ENCODE assay signal across 20 cellular contexts in the genomic region with DNA sequence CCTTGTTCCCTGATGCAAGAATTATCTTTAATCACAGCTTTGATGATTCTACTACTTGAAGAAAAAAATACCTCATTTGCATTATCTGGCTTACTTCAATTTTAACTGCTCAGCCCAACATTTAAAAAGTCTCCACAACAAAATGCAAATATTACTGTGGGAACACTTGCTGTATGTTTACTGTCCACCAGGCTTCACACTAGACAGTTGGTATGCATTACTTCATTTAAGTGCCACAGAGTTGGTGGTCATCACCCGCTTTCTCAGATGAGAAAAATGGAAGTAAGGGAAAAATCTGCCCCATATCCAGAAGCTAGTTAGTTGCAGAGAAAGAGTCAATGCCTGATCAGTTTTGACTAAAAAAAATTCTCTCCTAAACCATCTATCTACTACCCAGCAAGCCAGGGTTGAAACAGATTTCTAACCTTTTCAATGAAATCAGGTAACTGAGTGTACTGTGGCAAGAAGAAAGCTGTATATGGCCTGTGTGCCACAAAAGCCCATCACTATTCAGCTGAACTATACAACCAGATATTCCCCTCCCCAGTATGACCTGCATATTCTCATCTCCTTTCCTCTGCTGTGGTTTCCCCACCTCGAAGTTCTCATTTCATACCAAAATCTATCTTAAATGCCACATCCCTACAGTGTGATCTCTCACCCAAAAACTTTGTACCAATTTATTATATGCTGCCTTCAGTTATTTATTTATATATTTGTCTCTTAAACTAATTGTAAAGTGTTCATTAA.
DNase-seq lines count a peak whose midpoint lies in the region; ATAC-seq, FAIRE-seq and TF ChIP-seq lines count a peak whose summit lies in the region.
"Had no signal": no experiment of that assay in that cellular context is flagged by ENCODE, and none has a peak within 500 bp of the region (broad histone marks: within the 10 kb centered on the region; RNA-seq: fewer than 3 reads in every experiment).

No MANE protein-coding gene starts in this region.

- no peaks in the 10 kb centered on the region for H3F3A ChIP-seq in GM23248 (ENCODE audit: insufficient read depth)

- H2AFZ ChIP-seq in GM23248 = no peak overlapping the region
- H2AFZ ChIP-seq in K562 (ENCODE audit: low read depth, low read length) = no peak overlapping the region
- H2AFZ ChIP-seq in osteoblast (ENCODE audit: low read length) = no peak overlapping the region

- POLR2A ChIA-PET in CD8-positive, alpha-beta memory T cell (lab: Charles Lee) = no interaction called here
- POLR2A ChIA-PET in K562 (lab: Yijun Ruan, JAX) = interaction anchor here (0.7 to 1.4 kb wide), 2 partner anchors 7 to 28 kb away, joined by 3 read pairs; no protein-coding TSS in a partner anchor

- no peak for FAIRE-seq in K562 (lab: Jason Lieb, UNC)
- FAIRE-seq: HTR-8/SVneo had no signal

- in situ Hi-C loops in GM23248 (cut with MboI) (no loop called here), K562 (cut with MboI) (no loop called here), GM13976 (cut with MboI; ENCODE audit: low sequenced_read_pairs, unreplicated experiment) (no loop called here)

- H3K27me3 ChIP-seq in CD8-positive, alpha-beta memory T cell (ENCODE audit: insufficient read depth, low read length, poor library complexity, severe bottlenecking) = no peaks in the 10 kb centered on the region
- H3K27me3 ChIP-seq in GM23248 (replicated peaks; ENCODE audit: insufficient read depth) = no peaks in the 10 kb centered on the region
- H3K27me3 ChIP-seq in K562 (ENCODE audit: control insufficient read depth in 2 of 2, insufficient read depth in 2 of 2, low read length in 2 of 2) = no peaks in the 10 kb centered on the region
- no peaks in the 10 kb centered on the region for H3K27me3 ChIP-seq in osteoblast (ENCODE audit: insufficient read depth, low read length)
- H3K27me3 ChIP-seq: esophagus muscularis mucosa had no signal

- no peak overlapping the region for H3K4me2 ChIP-seq in GM23248 (ENCODE audit: unreplicated experiment)
- H3K4me2 ChIP-seq in K562 (ENCODE audit: insufficient read depth, low read length) = no peak overlapping the region
- H3K4me2 ChIP-seq in osteoblast (ENCODE audit: insufficient read depth, low read length) = no peak overlapping the region

- no peaks in the 10 kb centered on the region for H3K9me3 Mint-ChIP-seq in CD8-positive, alpha-beta memory T cell
- H3K9me3 Mint-ChIP-seq: naive thymus-derived CD8-positive, alpha-beta T cell had no signal

- TF ChIP-seq RAD21 in K562 (CRISPR knock-in tag; conservative IDR thresholded peaks at IDR 0.05 in 1 of 2, IDR thresholded peaks at IDR 0.05 in 1 of 2) = 0 out of 4 replicates have a peak, but pooled peaks of 1 of the 2 experiments have one; percentile 3

- CTCF ChIA-PET in CD8-positive, alpha-beta memory T cell (lab: Charles Lee) = no interaction called here
- CTCF ChIA-PET in K562 (lab: Yijun Ruan, JAX; ENCODE audit: low intra/inter-chr PET ratio) = no interaction called here

- H4K20me1 ChIP-seq in GM23248 (ENCODE audit: insufficient read depth) = no peaks in the 10 kb centered on the region
- no peaks in the 10 kb centered on the region for H4K20me1 ChIP-seq in K562 (replicated peaks; ENCODE audit: control insufficient read depth, insufficient read depth, low read length)
- no peaks in the 10 kb centered on the region for H4K20me1 ChIP-seq in osteoblast (ENCODE audit: insufficient read depth, low read length)

- TF ChIP-seq POLR2A in K562 (conservative IDR thresholded peaks at IDR 0.05) = no peak

- peak; percentile 59; the same call in 2 of the 3 replicates for ATAC-seq in K562
- ATAC-seq: naive thymus-derived CD8-positive, alpha-beta T cell had no signal

- H3K9me2 ChIP-seq in GM23248 (ENCODE audit: insufficient read depth) = no peaks in the 10 kb centered on the region

- no peaks in the 10 kb centered on the region for H3K27me3 Mint-ChIP-seq in CD8-positive, alpha-beta memory T cell
- H3K27me3 Mint-ChIP-seq: B cell; naive thymus-derived CD8-positive, alpha-beta T cell had no signal

- BruUV-seq in K562 (replicated peaks; lab: Mats Ljungman, UMichigan) = no TSS peak

- TF ChIP-seq CTCF in K562 (IDR thresholded peaks at IDR 0.05 in 2 of 3, conservative IDR thresholded peaks at IDR 0.05 in 1 of 3; ENCODE audit: insufficient read depth in 2 of 3, low read depth in 1 of 3, low read length in 3 of 3) (peak in 1 of 3 experiments; percentile 9; a peak in 1 of 6 replicates), osteoblast (IDR thresholded peaks at IDR 0.05; ENCODE audit: extremely low read depth, low read depth, low read length) (peak; percentile 16), GM13976 (IDR thresholded peaks at IDR 0.05; ENCODE audit: borderline replicate concordance, control extremely low read depth, extremely low read depth, insufficient read depth, missing control alignments) (no peak)

- DNase-seq in CD8-positive, alpha-beta memory T cell = no peak
- DNase-seq in GM23248 (peak; percentile 18), K562 (ENCODE audit: extremely low read depth in 1 of 4, low spot score in 3 of 4) (no peak), osteoblast (ENCODE audit: insufficient read length, low spot score, missing footprints) (no peak), GM13976 (ENCODE audit: low spot score) (no peak), HT-29 (ENCODE audit: low spot score) (no peak)
- DNase-seq in stimulated activated CD4-positive, alpha-beta T cell treated with anti-CD3 and anti-CD28 coated beads, Interleukin-2, amount 100 ng/mL, for 48 hours = no peak
- DNase-seq: activated gamma-delta T cell treated with Interleukin-2 at 50 U/mL for 16 hours; head of caudate nucleus; naive thymus-derived CD8-positive, alpha-beta T cell; NCI-H187; NCI-H524; SHP77 treated with DMSO at 0.1 percent for 48 hours; stimulated activated CD4-positive, alpha-beta T cell treated with anti-CD3 and anti-CD28 coated beads, Interleukin-4, amount 100 ng/mL, for 24 hours had no signal

- H3K4me1 ChIP-seq in CD8-positive, alpha-beta memory T cell (ENCODE audit: insufficient read depth, low read length) = no peaks in the 10 kb centered on the region
- peaks cover 7% of the 10 kb centered on the region for H3K4me1 ChIP-seq in GM23248 (ENCODE audit: insufficient read depth)
- peaks cover 0 to 4% of the 10 kb centered on the region in 2 experiments; a peak in 2 of 5 replicates for H3K4me1 ChIP-seq in K562 (replicated peaks in 1 of 2; ENCODE audit: control insufficient read depth in 2 of 2, insufficient read depth in 2 of 2, low read length in 2 of 2)
- H3K4me1 ChIP-seq in osteoblast (ENCODE audit: insufficient read depth, low read length) = peaks cover 3% of the 10 kb centered on the region
- H3K4me1 ChIP-seq: esophagus muscularis mucosa, HAP-1 had no signal

- TF ChIP-seq EP300 in K562 (IDR thresholded peaks at IDR 0.05; ENCODE audit: low read length) = no peak

- H3K79me2 ChIP-seq in GM23248 (ENCODE audit: insufficient read depth) (no peaks in the 10 kb centered on the region), K562 (ENCODE audit: control insufficient read depth, insufficient read depth, low read length) (no peaks in the 10 kb centered on the region), osteoblast (ENCODE audit: insufficient read depth, low read length) (peaks cover 30% of the 10 kb centered on the region)

- no peak overlapping the region for H3K4me3 ChIP-seq in CD8-positive, alpha-beta memory T cell (ENCODE audit: low read length)
- H3K4me3 ChIP-seq in GM23248 (no peak overlapping the region), K562 (no peak overlapping the region), osteoblast (ENCODE audit: insufficient read depth, low read length) (no peak overlapping the region)
- H3K4me3 ChIP-seq: esophagus muscularis mucosa, HAP-1, skin epidermis, thoracic aorta had no signal

- no peaks in the 10 kb centered on the region for H3K9me3 ChIP-seq in CD8-positive, alpha-beta memory T cell (ENCODE audit: low read length)
- no peaks in the 10 kb centered on the region for H3K9me3 ChIP-seq in GM23248 (ENCODE audit: low read depth)
- no peaks in the 10 kb centered on the region for H3K9me3 ChIP-seq in K562 (replicated peaks; ENCODE audit: control insufficient read depth, insufficient read depth, low read depth, low read length)
- H3K9me3 ChIP-seq in osteoblast (ENCODE audit: low read depth, low read length) = no peaks in the 10 kb centered on the region
- H3K9me3 ChIP-seq: esophagus muscularis mucosa, HAP-1, thoracic aorta had no signal

- H3K27ac Mint-ChIP-seq in CD8-positive, alpha-beta memory T cell = peak overlapping the region in 5 of 8 donors; percentile 1 to 64 (median 47)
- H3K27ac Mint-ChIP-seq: B cell had no signal

- peaks cover 17 to 42% (median 23%) of the 10 kb centered on the region in 3 donors for H3K4me1 Mint-ChIP-seq in CD8-positive, alpha-beta memory T cell
- H3K4me1 Mint-ChIP-seq: B cell had no signal

- no peaks in the 10 kb centered on the region for H3K36me3 ChIP-seq in CD8-positive, alpha-beta memory T cell (ENCODE audit: insufficient read depth, low read length)
- H3K36me3 ChIP-seq in GM23248 (ENCODE audit: low read depth) (peaks cover 29% of the 10 kb centered on the region), K562 (ENCODE audit: control insufficient read depth, insufficient read depth, low read length) (peaks cover 32% of the 10 kb centered on the region), osteoblast (ENCODE audit: insufficient read depth, low read length) (peaks cover 41% of the 10 kb centered on the region)
- H3K36me3 ChIP-seq: HAP-1, thoracic aorta had no signal

- H3K9ac ChIP-seq in GM23248 (no peak overlapping the region), K562 (ENCODE audit: insufficient read depth in 1 of 2, low read depth in 2 of 2, low read length in 2 of 2) (no peak overlapping the region)

- H3K36me3 Mint-ChIP-seq in CD8-positive, alpha-beta memory T cell = peaks cover 12 to 70% (median 43%) of the 10 kb centered on the region in 3 donors

- intact Hi-C loops in K562 (cut with micrococcal nuclease) = loop anchor here (5.0 kb wide), 1 partner anchor 74 kb away; no protein-coding TSS in a partner anchor

- no peak overlapping the region for H3K27ac ChIP-seq in CD8-positive, alpha-beta memory T cell (ENCODE audit: low read depth, low read length)
- no peak overlapping the region for H3K27ac ChIP-seq in GM23248
- H3K27ac ChIP-seq in K562 (ENCODE audit: extremely low read depth, low read depth, low read length) = no peak overlapping the region
- H3K27ac ChIP-seq in osteoblast (ENCODE audit: low read depth, low read length) = no peak overlapping the region
- H3K27ac ChIP-seq: esophagus muscularis mucosa, skin epidermis, thoracic aorta had no signal

- H3K9me1 ChIP-seq in K562 (ENCODE audit: control insufficient read depth, insufficient read depth, low read length) = no peaks in the 10 kb centered on the region

- WGBS in GM23248 (ENCODE audit: low coverage in 1 of 2, low lambda C conversion rate in 2 of 2, missing lambda C conversion rate in 2 of 2), 2 experiments = 48 to 50% methylated on average over 2 of the region's 2 CpGs
- 15% methylated on average over 2 of the region's 2 CpGs for WGBS in K562 (ENCODE audit: insufficient coverage, low coverage, missing lambda C conversion rate)

- H3K4me3 Mint-ChIP-seq in CD8-positive, alpha-beta memory T cell = no peak overlapping the region
- H3K4me3 Mint-ChIP-seq: B cell; naive thymus-derived CD8-positive, alpha-beta T cell had no signal

TF ChIP-seq in K562, 482 proteins besides CTCF, POLR2A, EP300 and RAD21 (continues in another document):
- no peak for TF ChIP-seq ETV6 (IDR thresholded peaks at IDR 0.05; ENCODE audit: borderline replicate concordance in 1 of 2, low read depth in 2 of 2, low read length in 1 of 2)
- no peak for TF ChIP-seq ETV6 (CRISPR knock-in tag; IDR thresholded peaks at IDR 0.05; ENCODE audit: borderline replicate concordance)
